18 cellular contexts compared by ENCODE assay signal in genomic region chr1:173315296-173315695, GRCh38.
DNase-seq lines count a peak whose midpoint lies in the region; ATAC-seq, FAIRE-seq and TF ChIP-seq lines count a peak whose summit lies in the region.
"Had no signal": no experiment of that assay in that cellular context is flagged by ENCODE, and none has a peak within 500 bp of the region (broad histone marks: within the 10 kb centered on the region; RNA-seq: fewer than 3 reads in every experiment).

No MANE protein-coding gene starts in this region.

- SMC1A ChIA-PET in GM12878 (lab: Charles Lee; ENCODE audit: uncharacterized antibody, unreplicated experiment), result interaction anchor here (1.1 kb wide), 1 partner anchor 153 kb away, joined by 3 read pairs; no protein-coding TSS in a partner anchor

- in situ Hi-C loops in GM12878 (cut with MboI), result no loop called here

- H3K9ac ChIP-seq in GM12878 (ENCODE audit: control insufficient read depth, insufficient read depth, low read length), result no peak overlapping the region
- H3K9ac ChIP-seq: BLaER1 had no signal

- TF ChIP-seq RAD21 in GM12878 (IDR thresholded peaks at IDR 0.05; ENCODE audit: insufficient read depth, low read depth, low read length), result no peak

- no peaks in the 10 kb centered on the region; the same call in 2 of the 3 replicates for H3K9me3 ChIP-seq in GM12878 (replicated peaks; ENCODE audit: control insufficient read depth, insufficient read depth, low read length)
- H3K9me3 ChIP-seq: BLaER1, HAP-1 had no signal

- no TSS peak for BruUV-seq in GM12878 (replicated peaks; lab: Mats Ljungman, UMichigan)

- ATAC-seq in GM12878 (no peak), HG03039 (IDR thresholded peaks at IDR 0.05; ENCODE audit: unreplicated experiment) (no peak), HG03095 (IDR thresholded peaks at IDR 0.05; ENCODE audit: unreplicated experiment) (no peak)
- ATAC-seq: CD8-positive, alpha-beta T cell had no signal

- DNase-seq in COLO829 (ENCODE audit: low spot score), result peak; percentile 76
- peak; percentile 29 for DNase-seq in Jurkat, Clone E6-1 (ENCODE audit: low read depth, low spot score)
- no peak for DNase-seq in GM12878 (ENCODE audit: low read depth, low spot score)
- no peak for DNase-seq in stimulated activated CD4-positive, alpha-beta T cell treated with anti-CD3 and anti-CD28 coated beads, Interleukin-1b, Interleukin-23, amount 100 ng/mL, for 48 hours
- DNase-seq: CD4-positive, CD25-positive, alpha-beta regulatory T cell; CD8-positive, alpha-beta T cell; DMS53; DMS79 treated with DMSO at 0.1 percent for 48 hours; GOT3; HFFc6 had no signal

- H3K27me3 ChIP-seq in GM12878 (replicated peaks in 1 of 2; ENCODE audit: control insufficient read depth in 2 of 2, insufficient read depth in 2 of 2, low read length in 1 of 2), result no peaks in the 10 kb centered on the region
- H3K27me3 ChIP-seq: BLaER1 had no signal

- no peaks in the 10 kb centered on the region for H4K20me1 ChIP-seq in GM12878 (ENCODE audit: control insufficient read depth, insufficient read depth)
- H4K20me1 ChIP-seq: BLaER1 had no signal

- RAD21 ChIA-PET in GM12878 (lab: Charles Lee; ENCODE audit: unreplicated experiment), result no interaction called here

- POLR2A ChIA-PET in GM12878 (lab: Charles Lee), result no interaction called here

- no peak overlapping the region for H2AFZ ChIP-seq in GM12878 (ENCODE audit: control insufficient read depth, low read depth, low read length)

- H3K4me2 ChIP-seq in GM12878 (ENCODE audit: control insufficient read depth, insufficient read depth), result no peak overlapping the region
- H3K4me2 ChIP-seq: BLaER1 had no signal

- no peaks in the 10 kb centered on the region for H3K36me3 ChIP-seq in GM12878 (ENCODE audit: control insufficient read depth in 2 of 2, insufficient read depth in 2 of 2, low read length in 1 of 2)
- H3K36me3 ChIP-seq: BLaER1, HAP-1 had no signal

- TF ChIP-seq CTCF in GM12878 (IDR thresholded peaks at IDR 0.05 in 2 of 3, conservative IDR thresholded peaks at IDR 0.05 in 1 of 3; ENCODE audit: control insufficient read depth in 2 of 3, extremely low read depth in 1 of 3, insufficient read depth in 1 of 3, low read depth in 3 of 3, low read length in 3 of 3), result no peak

- FAIRE-seq in GM12878 (lab: Jason Lieb, UNC), result peak; percentile 66
- FAIRE-seq: A204.1, H54 had no signal

- no peak overlapping the region for H3K4me3 ChIP-seq in Jurkat, Clone E6-1 (ENCODE audit: low read length)
- H3K4me3 ChIP-seq in GM12878, result no peak overlapping the region
- H3K4me3 ChIP-seq: BLaER1, HAP-1 had no signal

- intact Hi-C loops in GM12878 (cut with micrococcal nuclease; ENCODE audit: unreplicated experiment), result no loop called here

- no peaks in the 10 kb centered on the region for H3K79me2 ChIP-seq in GM12878 (ENCODE audit: control insufficient read depth, insufficient read depth, low read length)

- CTCF ChIA-PET in GM12878 (lab: Yijun Ruan, JAX), result interaction anchor here (1.2 kb wide), 1 partner anchor 60 kb away, joined by 3 read pairs; no protein-coding TSS in a partner anchor

- TF ChIP-seq EP300 in GM12878 (IDR thresholded peaks at IDR 0.05; ENCODE audit: borderline replicate concordance in 1 of 2, control insufficient read depth in 1 of 2, low read depth in 2 of 2, low read length in 2 of 2), result no peak

- no peak overlapping the region for H3K27ac ChIP-seq in GM12878 (ENCODE audit: control insufficient read depth, insufficient read depth)
- H3K27ac ChIP-seq: 22Rv1, BLaER1, C4-2B had no signal

- 79% methylated on average over 3 of the region's 3 CpGs for WGBS in GM12878 (ENCODE audit: insufficient coverage, insufficient replicate concordance, low lambda C conversion rate, missing lambda C conversion rate)

- no peaks in the 10 kb centered on the region for H3K4me1 ChIP-seq in GM12878 (ENCODE audit: control insufficient read depth, insufficient read depth, low read length)
- H3K4me1 ChIP-seq: BLaER1, HAP-1 had no signal

- TF ChIP-seq POLR2A in GM12878 (IDR thresholded peaks at IDR 0.05; ENCODE audit: low read depth, low read length), result no peak

TF ChIP-seq in GM12878, 131 proteins besides CTCF, POLR2A, EP300 and RAD21:
- TF ChIP-seq MEF2A (IDR thresholded peaks at IDR 0.05; ENCODE audit: insufficient read depth, low read depth, low read length) (no peak), CHD2 (IDR thresholded peaks at IDR 0.05; ENCODE audit: borderline replicate concordance, low read depth, low read length) (no peak), ZBTB33 (IDR thresholded peaks at IDR 0.05) (no peak), SMC3 (IDR thresholded peaks at IDR 0.05; ENCODE audit: borderline replicate concordance, low read length) (no peak), CBX3 (IDR thresholded peaks at IDR 0.05; ENCODE audit: borderline replicate concordance, low read depth) (no peak), ZNF384 (IDR thresholded peaks at IDR 0.05; ENCODE audit: borderline replicate concordance, low read depth, low read length) (no peak), HDAC6 (IDR thresholded peaks at IDR 0.05; ENCODE audit: unreplicated experiment) (no peak), SRF (IDR thresholded peaks at IDR 0.05; ENCODE audit: low read depth in 2 of 2, low read length in 2 of 2) (no peak), IKZF1 (conservative IDR thresholded peaks at IDR 0.05) (no peak), SMAD5 (IDR thresholded peaks at IDR 0.05; ENCODE audit: low read depth) (no peak), RELA (IDR thresholded peaks at IDR 0.05; ENCODE audit: borderline replicate concordance, partially characterized antibody) (no peak), CEBPZ (IDR thresholded peaks at IDR 0.05; ENCODE audit: low read depth, low read length) (no peak), SUPT20H (IDR thresholded peaks at IDR 0.05; ENCODE audit: borderline replicate concordance, control insufficient read depth, low read depth, low read length) (no peak), BACH1 (IDR thresholded peaks at IDR 0.05; ENCODE audit: borderline replicate concordance) (no peak), RCOR1 (conservative IDR thresholded peaks at IDR 0.05; ENCODE audit: low read depth, low read length) (no peak), FOXM1 (IDR thresholded peaks at IDR 0.05; ENCODE audit: low read depth, low read length) (no peak), RB1 (IDR thresholded peaks at IDR 0.05; ENCODE audit: borderline replicate concordance) (no peak), ZZZ3 (IDR thresholded peaks at IDR 0.05; ENCODE audit: control insufficient read depth, insufficient read length, low read depth) (no peak), TBL1XR1 (IDR thresholded peaks at IDR 0.05; ENCODE audit: low read depth, low read length) (no peak), STAT3 (IDR thresholded peaks at IDR 0.05; ENCODE audit: low read depth, low read length) (no peak)

Comparison
In these comparisons a context has a peak if more than half of its experiments do, and no peak if none do; other contexts are left out.
1. DNase-seq: peak in COLO829 (single experiment) and Jurkat, Clone E6-1 (single experiment); none in GM12878 (single experiment) and stimulated activated CD4-positive, alpha-beta T cell treated with anti-CD3 and anti-CD28 coated beads, Interleukin-1b, Interleukin-23, amount 100 ng/mL, for 48 hours (single experiment).